ENCODE assay signal across 9 cellular contexts in genomic region chr14:32702571-32702970, GRCh38.
DNase-seq lines count a peak whose midpoint lies in the region; ATAC-seq and TF ChIP-seq lines count a peak whose summit lies in the region.
"Had no signal": no experiment of that assay in that cellular context is flagged by ENCODE, and none has a peak within 500 bp of the region (broad histone marks: within the 10 kb centered on the region; RNA-seq: fewer than 3 reads in every experiment).

No MANE protein-coding gene starts in this region.

- H3K9ac ChIP-seq in GM23248 (peak overlapping the region; percentile 20), trophoblast cell (ENCODE audit: low read length) (no peak overlapping the region)

- H3K14ac ChIP-seq in trophoblast cell (ENCODE audit: low read length): no peak overlapping the region

- DNase-seq in Daoy (ENCODE audit: low read depth) (peak; percentile 70), GM23248 (peak; percentile 62), T-helper 17 cell (peak in 2 of 3 donors; percentile 6 to 28), foreskin keratinocyte (peak; percentile 43 to 45), trophoblast cell (no peak), epidermal melanocyte (ENCODE audit: insufficient read length, low spot score) (no peak), WERI-Rb-1 (no peak)
- no peak for DNase-seq in T-helper 2 cell treated with Interferon-gamma antibody and Interleukin-4, amounts not matched to agents 5 μg/mL and 100 μg/mL, for 36 hours (ENCODE audit: low spot score)
- DNase-seq: activated naive CD8-positive, alpha-beta T cell treated with anti-CD3 and anti-CD28 coated beads, Interleukin-2, amount 10 ng/mL, durations not matched to agents 7 days and 5 days had no signal

- peak overlapping the region; percentile 58 for H3K4me2 ChIP-seq in GM23248 (ENCODE audit: unreplicated experiment)
- no peak overlapping the region for H3K4me2 ChIP-seq in trophoblast cell (ENCODE audit: low read length)

- H3K9me2 ChIP-seq in GM23248 (ENCODE audit: insufficient read depth): no peaks in the 10 kb centered on the region

- no peak overlapping the region for H2AK5ac ChIP-seq in trophoblast cell (ENCODE audit: low read length)

- H3K23ac ChIP-seq in trophoblast cell (ENCODE audit: low read length): no peak overlapping the region

- H3K79me2 ChIP-seq in GM23248 (ENCODE audit: insufficient read depth) (no peaks in the 10 kb centered on the region), trophoblast cell (ENCODE audit: control insufficient read depth, insufficient read depth, low read length, poor library complexity) (no peaks in the 10 kb centered on the region)

- peak; percentile 93 for ATAC-seq in T-helper 17 cell
- peak; percentile 65 for ATAC-seq in foreskin keratinocyte

- H2BK12ac ChIP-seq in trophoblast cell (ENCODE audit: low read length): no peak overlapping the region

- H2BK120ac ChIP-seq in trophoblast cell (ENCODE audit: insufficient read depth, low read length, poor library complexity): peak overlapping the region; percentile 51

- H3K27me3 Mint-ChIP-seq in T-helper 17 cell: no peaks in the 10 kb centered on the region
- H3K27me3 Mint-ChIP-seq in T-helper 2 cell treated with Interferon-gamma antibody and Interleukin-4, amounts not matched to agents 5 μg/mL and 100 μg/mL, for 36 hours (ENCODE audit: low read depth): no peaks in the 10 kb centered on the region

- WGBS in GM23248 (ENCODE audit: low coverage in 1 of 2, low lambda C conversion rate in 2 of 2, missing lambda C conversion rate in 2 of 2), 2 experiments: 18% methylated on average over 8 of the region's 8 CpGs
- no CpG with 5 or more reads among the region's 8 CpGs for WGBS in trophoblast cell (ENCODE audit: extremely low coverage, insufficient coverage, insufficient read length)

- H3K36me3 Mint-ChIP-seq in T-helper 17 cell (ENCODE audit: low read depth): no peaks in the 10 kb centered on the region
- H3K36me3 Mint-ChIP-seq in T-helper 2 cell treated with Interferon-gamma antibody and Interleukin-4, amounts not matched to agents 5 μg/mL and 100 μg/mL, for 36 hours (ENCODE audit: low read depth): no peaks in the 10 kb centered on the region
- H3K36me3 Mint-ChIP-seq: activated naive CD8-positive, alpha-beta T cell treated with anti-CD3 and anti-CD28 coated beads, Interleukin-2, amount 10 ng/mL, durations not matched to agents 7 days and 5 days had no signal

- H3K18ac ChIP-seq in trophoblast cell (ENCODE audit: low read length): no peak overlapping the region

- no peak overlapping the region for H2BK5ac ChIP-seq in trophoblast cell (ENCODE audit: low read depth, low read length, poor library complexity)

- H3K79me1 ChIP-seq in trophoblast cell (ENCODE audit: low read length): no peaks in the 10 kb centered on the region

- in situ Hi-C loops in GM23248 (cut with MboI): loop anchor here (25.0 kb wide), 1 partner anchor 1085 kb away; no protein-coding TSS in a partner anchor

- H3K36me3 ChIP-seq in GM23248 (ENCODE audit: low read depth) (no peaks in the 10 kb centered on the region), trophoblast cell (ENCODE audit: control insufficient read depth in 1 of 2, insufficient read depth in 2 of 2, low read length in 2 of 2) (no peaks in the 10 kb centered on the region), WERI-Rb-1 (no peaks in the 10 kb centered on the region)

- no peak overlapping the region for H3K4me3 Mint-ChIP-seq in T-helper 17 cell
- H3K4me3 Mint-ChIP-seq in T-helper 2 cell treated with Interferon-gamma antibody and Interleukin-4, amounts not matched to agents 5 μg/mL and 100 μg/mL, for 36 hours: no peak overlapping the region
- H3K4me3 Mint-ChIP-seq: activated naive CD8-positive, alpha-beta T cell treated with anti-CD3 and anti-CD28 coated beads, Interleukin-2, amount 10 ng/mL, durations not matched to agents 7 days and 5 days had no signal

- no peak overlapping the region for H3K4ac ChIP-seq in trophoblast cell (ENCODE audit: low read depth, low read length)

- no peaks in the 10 kb centered on the region for H3K27me3 ChIP-seq in GM23248 (replicated peaks; ENCODE audit: insufficient read depth)
- H3K27me3 ChIP-seq in foreskin keratinocyte: no peaks in the 10 kb centered on the region
- no peaks in the 10 kb centered on the region for H3K27me3 ChIP-seq in trophoblast cell (ENCODE audit: insufficient read depth, low read length)
- no peaks in the 10 kb centered on the region for H3K27me3 ChIP-seq in WERI-Rb-1 (ENCODE audit: insufficient read depth, low read depth, severe bottlenecking)

- TF ChIP-seq CTCF in foreskin keratinocyte (conservative IDR thresholded peaks at IDR 0.05): no peak
- TF ChIP-seq CTCF in WERI-Rb-1 (IDR thresholded peaks at IDR 0.05; ENCODE audit: low read depth, low read length): no peak

- H4K20me1 ChIP-seq in GM23248 (ENCODE audit: insufficient read depth): no peaks in the 10 kb centered on the region

- H2AFZ ChIP-seq in GM23248 (peak overlapping the region; percentile 73), trophoblast cell (ENCODE audit: insufficient read depth, low read length, poor library complexity) (peak overlapping the region; percentile 70)

- peak overlapping the region; percentile 81 for H3K27ac Mint-ChIP-seq in T-helper 17 cell
- H3K27ac Mint-ChIP-seq in T-helper 2 cell treated with Interferon-gamma antibody and Interleukin-4, amounts not matched to agents 5 μg/mL and 100 μg/mL, for 36 hours: no peak overlapping the region
- H3K27ac Mint-ChIP-seq: activated naive CD8-positive, alpha-beta T cell treated with anti-CD3 and anti-CD28 coated beads, Interleukin-2, amount 10 ng/mL, durations not matched to agents 7 days and 5 days had no signal

- no peaks in the 10 kb centered on the region for H3K9me3 Mint-ChIP-seq in T-helper 2 cell treated with Interferon-gamma antibody and Interleukin-4, amounts not matched to agents 5 μg/mL and 100 μg/mL, for 36 hours
- H3K9me3 Mint-ChIP-seq: activated naive CD8-positive, alpha-beta T cell treated with anti-CD3 and anti-CD28 coated beads, Interleukin-2, amount 10 ng/mL, durations not matched to agents 7 days and 5 days had no signal

- H3K27ac ChIP-seq in GM23248: peak overlapping the region; percentile 53
- no peak overlapping the region for H3K27ac ChIP-seq in foreskin keratinocyte
- H3K27ac ChIP-seq in trophoblast cell (ENCODE audit: low read depth, low read length): no peak overlapping the region
- no peak overlapping the region for H3K27ac ChIP-seq in WERI-Rb-1

- H4K8ac ChIP-seq in trophoblast cell (ENCODE audit: low read depth, low read length): peak overlapping the region; percentile 62

- H3K9me3 ChIP-seq in GM23248 (ENCODE audit: low read depth) (no peaks in the 10 kb centered on the region), T-helper 17 cell (ENCODE audit: control insufficient read depth, low read length, poor library complexity, severe bottlenecking) (no peaks in the 10 kb centered on the region), trophoblast cell (ENCODE audit: insufficient read depth, low read depth, low read length) (no peaks in the 10 kb centered on the region), WERI-Rb-1 (ENCODE audit: severe bottlenecking) (no peaks in the 10 kb centered on the region)

- H4K12ac ChIP-seq in trophoblast cell (ENCODE audit: low read depth, low read length): peak overlapping the region; percentile 70

- H3K4me1 Mint-ChIP-seq in T-helper 17 cell: peaks cover 7% of the 10 kb centered on the region
- H3K4me1 Mint-ChIP-seq in T-helper 2 cell treated with Interferon-gamma antibody and Interleukin-4, amounts not matched to agents 5 μg/mL and 100 μg/mL, for 36 hours (ENCODE audit: low read depth): no peaks in the 10 kb centered on the region
- H3K4me1 Mint-ChIP-seq: activated naive CD8-positive, alpha-beta T cell treated with anti-CD3 and anti-CD28 coated beads, Interleukin-2, amount 10 ng/mL, durations not matched to agents 7 days and 5 days had no signal

- H3K4me3 ChIP-seq in GM23248 (no peak overlapping the region), trophoblast cell (ENCODE audit: low read depth, low read length) (no peak overlapping the region), WERI-Rb-1 (ENCODE audit: low read depth, low read length) (no peak overlapping the region)

- H3K4me1 ChIP-seq in GM23248 (ENCODE audit: insufficient read depth) (peaks cover 42% of the 10 kb centered on the region), foreskin keratinocyte (peaks cover 17% of the 10 kb centered on the region), trophoblast cell (ENCODE audit: control insufficient read depth in 1 of 2, insufficient read depth in 2 of 2, low read length in 2 of 2) (peaks cover 2 to 4% of the 10 kb centered on the region in 2 experiments)

- H3F3A ChIP-seq in GM23248 (ENCODE audit: insufficient read depth): peaks cover 17% of the 10 kb centered on the region

- no peak overlapping the region for H4K91ac ChIP-seq in trophoblast cell (ENCODE audit: low read depth, low read length)

Comparison
In these comparisons a context has a peak if more than half of its experiments do, and no peak if none do; other contexts are left out.
1. DNase-seq: peak in Daoy (single experiment), GM23248 (single experiment), T-helper 17 cell (2 of 3) and foreskin keratinocyte (2 of 2); none in trophoblast cell (0 of 2), epidermal melanocyte (single experiment), T-helper 2 cell treated with Interferon-gamma antibody and Interleukin-4, amounts not matched to agents 5 μg/mL and 100 μg/mL, for 36 hours (single experiment) and WERI-Rb-1 (single experiment).